Comparison of ENCODE assay signal across 2 cellular contexts in the genomic region with DNA sequence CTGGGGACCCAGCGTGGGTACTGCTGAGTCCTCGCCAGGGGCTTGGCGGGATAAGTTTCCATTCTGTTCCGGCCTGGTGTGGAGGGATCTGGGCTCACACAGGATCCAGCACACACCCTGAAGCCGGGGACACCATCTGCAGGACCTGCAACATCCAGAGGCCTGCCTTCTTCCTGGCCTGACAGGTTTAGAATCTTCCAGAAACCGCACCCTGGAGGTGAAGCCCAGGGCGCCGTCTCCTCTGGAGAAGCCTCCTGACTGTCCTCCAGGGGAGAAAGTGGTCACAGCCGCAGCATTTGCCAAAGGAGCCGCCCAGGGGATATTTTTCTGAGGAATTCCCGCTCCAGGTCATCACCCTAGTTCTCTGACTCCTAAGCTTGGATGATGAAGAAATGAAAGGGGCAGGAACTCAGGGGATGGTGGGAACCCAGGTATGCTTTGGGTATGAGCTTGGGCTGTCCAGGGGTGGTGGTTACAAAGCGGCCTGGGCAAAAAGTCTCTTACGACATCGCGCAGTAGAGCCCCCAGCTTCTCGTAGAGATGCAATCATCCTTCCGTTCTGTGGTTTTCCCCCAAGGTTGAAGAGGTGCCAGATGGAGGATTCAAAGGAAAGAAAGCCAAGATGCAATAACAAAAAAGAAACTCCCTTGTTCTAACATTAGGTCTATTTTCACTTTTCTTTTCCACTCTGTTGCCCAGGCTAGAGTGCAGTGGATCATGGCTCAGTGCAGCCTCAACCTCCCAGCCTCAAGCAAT.
TF ChIP-seq lines count a peak whose summit lies in the region.

No MANE protein-coding gene starts in this region.

TF ChIP-seq in HepG2, 621 proteins besides CTCF, POLR2A, EP300 and RAD21 (continued from another document):
- TF ChIP-seq, protein P1, sequence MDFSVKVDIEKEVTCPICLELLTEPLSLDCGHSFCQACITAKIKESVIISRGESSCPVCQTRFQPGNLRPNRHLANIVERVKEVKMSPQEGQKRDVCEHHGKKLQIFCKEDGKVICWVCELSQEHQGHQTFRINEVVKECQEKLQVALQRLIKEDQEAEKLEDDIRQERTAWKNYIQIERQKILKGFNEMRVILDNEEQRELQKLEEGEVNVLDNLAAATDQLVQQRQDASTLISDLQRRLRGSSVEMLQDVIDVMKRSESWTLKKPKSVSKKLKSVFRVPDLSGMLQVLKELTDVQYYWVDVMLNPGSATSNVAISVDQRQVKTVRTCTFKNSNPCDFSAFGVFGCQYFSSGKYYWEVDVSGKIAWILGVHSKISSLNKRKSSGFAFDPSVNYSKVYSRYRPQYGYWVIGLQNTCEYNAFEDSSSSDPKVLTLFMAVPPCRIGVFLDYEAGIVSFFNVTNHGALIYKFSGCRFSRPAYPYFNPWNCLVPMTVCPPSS (IDR thresholded peaks at IDR 0.05) = no peak

TF ChIP-seq in SK-N-SH treated with all-trans-retinoic acid at 6 μM for 48 hours, 23 proteins besides CTCF, POLR2A, EP300 and RAD21 (continued from another document):
- TF ChIP-seq, protein P2, sequence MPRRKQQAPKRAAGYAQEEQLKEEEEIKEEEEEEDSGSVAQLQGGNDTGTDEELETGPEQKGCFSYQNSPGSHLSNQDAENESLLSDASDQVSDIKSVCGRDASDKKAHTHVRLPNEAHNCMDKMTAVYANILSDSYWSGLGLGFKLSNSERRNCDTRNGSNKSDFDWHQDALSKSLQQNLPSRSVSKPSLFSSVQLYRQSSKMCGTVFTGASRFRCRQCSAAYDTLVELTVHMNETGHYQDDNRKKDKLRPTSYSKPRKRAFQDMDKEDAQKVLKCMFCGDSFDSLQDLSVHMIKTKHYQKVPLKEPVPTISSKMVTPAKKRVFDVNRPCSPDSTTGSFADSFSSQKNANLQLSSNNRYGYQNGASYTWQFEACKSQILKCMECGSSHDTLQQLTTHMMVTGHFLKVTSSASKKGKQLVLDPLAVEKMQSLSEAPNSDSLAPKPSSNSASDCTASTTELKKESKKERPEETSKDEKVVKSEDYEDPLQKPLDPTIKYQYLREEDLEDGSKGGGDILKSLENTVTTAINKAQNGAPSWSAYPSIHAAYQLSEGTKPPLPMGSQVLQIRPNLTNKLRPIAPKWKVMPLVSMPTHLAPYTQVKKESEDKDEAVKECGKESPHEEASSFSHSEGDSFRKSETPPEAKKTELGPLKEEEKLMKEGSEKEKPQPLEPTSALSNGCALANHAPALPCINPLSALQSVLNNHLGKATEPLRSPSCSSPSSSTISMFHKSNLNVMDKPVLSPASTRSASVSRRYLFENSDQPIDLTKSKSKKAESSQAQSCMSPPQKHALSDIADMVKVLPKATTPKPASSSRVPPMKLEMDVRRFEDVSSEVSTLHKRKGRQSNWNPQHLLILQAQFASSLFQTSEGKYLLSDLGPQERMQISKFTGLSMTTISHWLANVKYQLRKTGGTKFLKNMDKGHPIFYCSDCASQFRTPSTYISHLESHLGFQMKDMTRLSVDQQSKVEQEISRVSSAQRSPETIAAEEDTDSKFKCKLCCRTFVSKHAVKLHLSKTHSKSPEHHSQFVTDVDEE (CRISPR knock-in tag; IDR thresholded peaks at IDR 0.05) = no peak
- no peak for TF ChIP-seq PPARA (CRISPR knock-in tag; IDR thresholded peaks at IDR 0.05; ENCODE audit: borderline replicate concordance)
- no peak for TF ChIP-seq ARNTL (CRISPR knock-in tag; IDR thresholded peaks at IDR 0.05; ENCODE audit: borderline replicate concordance, low read depth)
- TF ChIP-seq CSDC2 (CRISPR knock-in tag; IDR thresholded peaks at IDR 0.05) = no peak
- TF ChIP-seq ESRRG (CRISPR knock-in tag; IDR thresholded peaks at IDR 0.05) = no peak
- TF ChIP-seq ZFP30 (CRISPR knock-in tag; IDR thresholded peaks at IDR 0.05) = no peak
- TF ChIP-seq, protein P3, sequence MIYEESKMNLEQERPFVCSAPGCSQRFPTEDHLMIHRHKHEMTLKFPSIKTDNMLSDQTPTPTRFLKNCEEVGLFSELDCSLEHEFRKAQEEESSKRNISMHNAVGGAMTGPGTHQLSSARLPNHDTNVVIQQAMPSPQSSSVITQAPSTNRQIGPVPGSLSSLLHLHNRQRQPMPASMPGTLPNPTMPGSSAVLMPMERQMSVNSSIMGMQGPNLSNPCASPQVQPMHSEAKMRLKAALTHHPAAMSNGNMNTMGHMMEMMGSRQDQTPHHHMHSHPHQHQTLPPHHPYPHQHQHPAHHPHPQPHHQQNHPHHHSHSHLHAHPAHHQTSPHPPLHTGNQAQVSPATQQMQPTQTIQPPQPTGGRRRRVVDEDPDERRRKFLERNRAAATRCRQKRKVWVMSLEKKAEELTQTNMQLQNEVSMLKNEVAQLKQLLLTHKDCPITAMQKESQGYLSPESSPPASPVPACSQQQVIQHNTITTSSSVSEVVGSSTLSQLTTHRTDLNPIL (CRISPR knock-in tag; IDR thresholded peaks at IDR 0.05; ENCODE audit: low read depth) = no peak
- TF ChIP-seq, protein P4, sequence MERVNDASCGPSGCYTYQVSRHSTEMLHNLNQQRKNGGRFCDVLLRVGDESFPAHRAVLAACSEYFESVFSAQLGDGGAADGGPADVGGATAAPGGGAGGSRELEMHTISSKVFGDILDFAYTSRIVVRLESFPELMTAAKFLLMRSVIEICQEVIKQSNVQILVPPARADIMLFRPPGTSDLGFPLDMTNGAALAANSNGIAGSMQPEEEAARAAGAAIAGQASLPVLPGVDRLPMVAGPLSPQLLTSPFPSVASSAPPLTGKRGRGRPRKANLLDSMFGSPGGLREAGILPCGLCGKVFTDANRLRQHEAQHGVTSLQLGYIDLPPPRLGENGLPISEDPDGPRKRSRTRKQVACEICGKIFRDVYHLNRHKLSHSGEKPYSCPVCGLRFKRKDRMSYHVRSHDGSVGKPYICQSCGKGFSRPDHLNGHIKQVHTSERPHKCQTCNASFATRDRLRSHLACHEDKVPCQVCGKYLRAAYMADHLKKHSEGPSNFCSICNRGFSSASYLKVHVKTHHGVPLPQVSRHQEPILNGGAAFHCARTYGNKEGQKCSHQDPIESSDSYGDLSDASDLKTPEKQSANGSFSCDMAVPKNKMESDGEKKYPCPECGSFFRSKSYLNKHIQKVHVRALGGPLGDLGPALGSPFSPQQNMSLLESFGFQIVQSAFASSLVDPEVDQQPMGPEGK (CRISPR knock-in tag; IDR thresholded peaks at IDR 0.05; ENCODE audit: borderline replicate concordance) = no peak
- TF ChIP-seq, protein P5, sequence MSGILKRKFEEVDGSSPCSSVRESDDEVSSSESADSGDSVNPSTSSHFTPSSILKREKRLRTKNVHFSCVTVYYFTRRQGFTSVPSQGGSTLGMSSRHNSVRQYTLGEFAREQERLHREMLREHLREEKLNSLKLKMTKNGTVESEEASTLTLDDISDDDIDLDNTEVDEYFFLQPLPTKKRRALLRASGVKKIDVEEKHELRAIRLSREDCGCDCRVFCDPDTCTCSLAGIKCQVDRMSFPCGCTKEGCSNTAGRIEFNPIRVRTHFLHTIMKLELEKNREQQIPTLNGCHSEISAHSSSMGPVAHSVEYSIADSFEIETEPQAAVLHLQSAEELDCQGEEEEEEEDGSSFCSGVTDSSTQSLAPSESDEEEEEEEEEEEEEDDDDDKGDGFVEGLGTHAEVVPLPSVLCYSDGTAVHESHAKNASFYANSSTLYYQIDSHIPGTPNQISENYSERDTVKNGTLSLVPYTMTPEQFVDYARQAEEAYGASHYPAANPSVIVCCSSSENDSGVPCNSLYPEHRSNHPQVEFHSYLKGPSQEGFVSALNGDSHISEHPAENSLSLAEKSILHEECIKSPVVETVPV (CRISPR knock-in tag; IDR thresholded peaks at IDR 0.05) = no peak
- TF ChIP-seq ZNF565 (CRISPR knock-in tag; conservative IDR thresholded peaks at IDR 0.05; ENCODE audit: low read depth) = no peak
- TF ChIP-seq ZC3H10 (CRISPR knock-in tag; IDR thresholded peaks at IDR 0.05) = no peak
- no peak for TF ChIP-seq GLIS3 (CRISPR knock-in tag; IDR thresholded peaks at IDR 0.05)
- TF ChIP-seq, protein P6, sequence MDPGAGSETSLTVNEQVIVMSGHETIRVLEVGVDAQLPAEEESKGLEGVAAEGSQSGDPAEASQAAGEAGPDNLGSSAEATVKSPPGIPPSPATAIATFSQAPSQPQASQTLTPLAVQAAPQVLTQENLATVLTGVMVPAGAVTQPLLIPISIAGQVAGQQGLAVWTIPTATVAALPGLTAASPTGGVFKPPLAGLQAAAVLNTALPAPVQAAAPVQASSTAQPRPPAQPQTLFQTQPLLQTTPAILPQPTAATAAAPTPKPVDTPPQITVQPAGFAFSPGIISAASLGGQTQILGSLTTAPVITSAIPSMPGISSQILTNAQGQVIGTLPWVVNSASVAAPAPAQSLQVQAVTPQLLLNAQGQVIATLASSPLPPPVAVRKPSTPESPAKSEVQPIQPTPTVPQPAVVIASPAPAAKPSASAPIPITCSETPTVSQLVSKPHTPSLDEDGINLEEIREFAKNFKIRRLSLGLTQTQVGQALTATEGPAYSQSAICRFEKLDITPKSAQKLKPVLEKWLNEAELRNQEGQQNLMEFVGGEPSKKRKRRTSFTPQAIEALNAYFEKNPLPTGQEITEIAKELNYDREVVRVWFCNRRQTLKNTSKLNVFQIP (CRISPR knock-in tag; IDR thresholded peaks at IDR 0.05; ENCODE audit: borderline replicate concordance, low read depth) = no peak
- TF ChIP-seq ZNF70 (CRISPR knock-in tag; IDR thresholded peaks at IDR 0.05) = no peak
- no peak for TF ChIP-seq BACH2 (CRISPR knock-in tag; IDR thresholded peaks at IDR 0.05; ENCODE audit: borderline replicate concordance)
- TF ChIP-seq TOX (CRISPR knock-in tag; IDR thresholded peaks at IDR 0.05; ENCODE audit: borderline replicate concordance) = no peak
- no peak for TF ChIP-seq RARB (CRISPR knock-in tag; IDR thresholded peaks at IDR 0.05)
